Comparison of ENCODE assay signal across 11 cellular contexts in genomic region chr7:21430575-21430954, GRCh38. TPM values are rescaled to one million over a fixed set of nuclear protein-coding genes. Genes with fewer than 3 reads are reported as not detected.
DNase-seq lines count a peak whose midpoint lies in the region; ATAC-seq and TF ChIP-seq lines count a peak whose summit lies in the region.
"Had no signal": no experiment of that assay in that cellular context is flagged by ENCODE, and none has a peak within 500 bp of the region (broad histone marks: within the 10 kb centered on the region; RNA-seq: fewer than 3 reads in every experiment).

No MANE protein-coding gene starts in this region.

- TF ChIP-seq CTCF in cardiac muscle cell (IDR thresholded peaks at IDR 0.05; ENCODE audit: low read depth, low read length) (no peak), right atrium auricular region (IDR thresholded peaks at IDR 0.05) (no peak), gastrocnemius medialis (IDR thresholded peaks at IDR 0.05 in 4 of 5, conservative IDR thresholded peaks at IDR 0.05 in 1 of 5) (no peak), WERI-Rb-1 (IDR thresholded peaks at IDR 0.05; ENCODE audit: low read depth, low read length) (no peak)

- H3K27me3 ChIP-seq in cardiac muscle cell = no peaks in the 10 kb centered on the region
- no peaks in the 10 kb centered on the region for H3K27me3 ChIP-seq in right atrium auricular region
- H3K27me3 ChIP-seq in iPS-15b (ENCODE audit: control insufficient read depth, insufficient read depth, low read length) = no peaks in the 10 kb centered on the region
- H3K27me3 ChIP-seq in thymus (ENCODE audit: control insufficient read depth, insufficient read depth) = no peaks in the 10 kb centered on the region
- no peaks in the 10 kb centered on the region for H3K27me3 ChIP-seq in gastrocnemius medialis
- H3K27me3 ChIP-seq in WERI-Rb-1 (ENCODE audit: insufficient read depth, low read depth, severe bottlenecking) = no peaks in the 10 kb centered on the region

- ATAC-seq in GM19328 (IDR thresholded peaks at IDR 0.05; ENCODE audit: unreplicated experiment) = no peak
- ATAC-seq in gastrocnemius medialis = no peak
- ATAC-seq: left lobe of liver had no signal

- DNase-seq in cardiac muscle cell (ENCODE audit: low read depth in 1 of 2, low spot score in 1 of 2) (no peak), right atrium auricular region (ENCODE audit: low spot score) (no peak), SK-N-MC (ENCODE audit: low read depth, low spot score) (no peak), gastrocnemius medialis (no peak), WERI-Rb-1 (no peak)
- DNase-seq: central memory CD4-positive, alpha-beta T cell; COR-L47 had no signal

- H3K4me1 ChIP-seq in cardiac muscle cell (ENCODE audit: low read depth) (peaks cover 30% of the 10 kb centered on the region), right atrium auricular region (peaks cover 0 to 54% of the 10 kb centered on the region in 2 donors), iPS-15b (ENCODE audit: control insufficient read depth, insufficient read depth, low read length) (peaks cover 26% of the 10 kb centered on the region), thymus (ENCODE audit: control insufficient read depth, insufficient read depth, low read length) (peaks cover 22% of the 10 kb centered on the region), gastrocnemius medialis (peaks cover 47 to 53% of the 10 kb centered on the region in 2 donors)

- in situ Hi-C loops in gastrocnemius medialis (cut with MboI; ENCODE audit: low sequenced_read_pairs in 4 of 4) = no loop called here

- H3K27ac ChIP-seq in cardiac muscle cell = no peak overlapping the region
- no peak overlapping the region for H3K27ac ChIP-seq in right atrium auricular region
- no peak overlapping the region for H3K27ac ChIP-seq in SK-N-MC
- no peak overlapping the region for H3K27ac ChIP-seq in thymus (ENCODE audit: low read depth)
- H3K27ac ChIP-seq in gastrocnemius medialis = peak overlapping the region in 1 of 4 donors; percentile 92
- no peak overlapping the region for H3K27ac ChIP-seq in WERI-Rb-1

- H3K9ac ChIP-seq in SK-N-MC (ENCODE audit: insufficient read length) = no peak overlapping the region
- no peak overlapping the region for H3K9ac ChIP-seq in iPS-15b (ENCODE audit: low read depth, low read length)

- TF ChIP-seq POLR2A in gastrocnemius medialis (IDR thresholded peaks at IDR 0.05) = no peak

- no peaks in the 10 kb centered on the region for H3K9me3 ChIP-seq in cardiac muscle cell (ENCODE audit: low read depth)
- H3K9me3 ChIP-seq in right atrium auricular region = no peaks in the 10 kb centered on the region
- no peaks in the 10 kb centered on the region for H3K9me3 ChIP-seq in SK-N-MC (ENCODE audit: low read depth, low read length)
- no peaks in the 10 kb centered on the region for H3K9me3 ChIP-seq in iPS-15b (ENCODE audit: control insufficient read depth, insufficient read depth, low read length)
- H3K9me3 ChIP-seq in thymus (ENCODE audit: control insufficient read depth) = no peaks in the 10 kb centered on the region
- H3K9me3 ChIP-seq in gastrocnemius medialis = no peaks in the 10 kb centered on the region
- H3K9me3 ChIP-seq in WERI-Rb-1 (ENCODE audit: severe bottlenecking) = no peaks in the 10 kb centered on the region

- intact Hi-C loops in gastrocnemius medialis (cut with DNase I; ENCODE audit: low total_unique reads) = no loop called here

- H3K4me3 ChIP-seq in cardiac muscle cell (peak overlapping the region; percentile 14), right atrium auricular region (no peak overlapping the region), SK-N-MC (peak overlapping the region; percentile 61; the same call in 1 of the 2 replicates), iPS-15b (ENCODE audit: low read depth, low read length) (peak overlapping the region; percentile 14), thymus (ENCODE audit: low read length) (peak overlapping the region; percentile 34), gastrocnemius medialis (peak overlapping the region in 1 of 4 donors; percentile 3), WERI-Rb-1 (ENCODE audit: low read depth, low read length) (no peak overlapping the region)

- WGBS in thymus = 77% methylated on average over 3 of the region's 3 CpGs

- no peaks in the 10 kb centered on the region for H3K36me3 ChIP-seq in cardiac muscle cell
- H3K36me3 ChIP-seq in right atrium auricular region = no peaks in the 10 kb centered on the region
- 0 out of 2 replicates have a peak, but pooled peaks cover 4% of the 10 kb centered on the region for H3K36me3 ChIP-seq in SK-N-MC (ENCODE audit: insufficient read depth, low read length)
- H3K36me3 ChIP-seq in iPS-15b (ENCODE audit: control insufficient read depth, insufficient read depth, low read length) = no peaks in the 10 kb centered on the region
- H3K36me3 ChIP-seq in thymus (ENCODE audit: control insufficient read depth, insufficient read depth) = peaks cover 7% of the 10 kb centered on the region
- peaks cover 0 to 5% of the 10 kb centered on the region in 2 donors for H3K36me3 ChIP-seq in gastrocnemius medialis
- peaks cover 13% of the 10 kb centered on the region for H3K36me3 ChIP-seq in WERI-Rb-1

RNA-seq across cellular contexts. Expression of gene SP4, which starts 2.7 kb away (rescaled TPM):
- total RNA-seq in cardiac muscle cell = 6.1 and 8.7 TPM in 2 replicates
- polyA plus RNA-seq in cardiac muscle cell = 3.0 and 5.3 TPM in 2 replicates
- total RNA-seq in right atrium auricular region = 100 to 1,000 TPM in 1 of 2 donors, 10 to 100 TPM in 1; 15.2 to 205 TPM
- 9.1 TPM for polyA plus RNA-seq in thymus
- 10 to 100 TPM in 1 of 4 donors, 1 to 10 TPM in 3; 8.0 to 13.9 (median 9.5) TPM for total RNA-seq in gastrocnemius medialis

Comparison
In these comparisons a context has a peak if more than half of its experiments do, and no peak if none do; other contexts are left out.
1. H3K4me3 ChIP-seq: peak in cardiac muscle cell (single experiment), SK-N-MC (single experiment), iPS-15b (single experiment) and thymus (single experiment); none in right atrium auricular region (0 of 2) and WERI-Rb-1 (single experiment).